ENCODE assay signal across 20 cellular contexts in genomic region chr2:110645616-110646015, GRCh38.
"Had no signal": no experiment of that assay in that cellular context is flagged by ENCODE, and none has a peak within 500 bp of the region (broad histone marks: within the 10 kb centered on the region; RNA-seq: fewer than 3 reads in every experiment).

No MANE protein-coding gene starts in this region.

- H3K27ac ChIP-seq: SJSA1, SK-N-MC had no signal

- H3K4me1 ChIP-seq: SJSA1 had no signal

- H3K4me3 ChIP-seq: MG63, SJSA1, SK-N-MC had no signal

- DNase-seq: KBM-7, MG63, NCI-H1092 treated with DMSO at 0.1 percent for 48 hours, NCI-H1436, NCI-H187, NCI-H2029, NCI-H2081 treated with DMSO at 0.1 percent for 48 hours, NCI-H2171, NCI-H226, NCI-H446, NCI-H510A, NCI-H524 treated with DMSO at 0.1 percent for 48 hours, NCI-H69, NCI-H774, Right ventricle myocardium superior, RPMI8226, SIG-M5 had no signal

- H3K27me3 ChIP-seq: MG63, SJSA1 had no signal

- H3K9me3 ChIP-seq: MG63, SJSA1 had no signal

- FAIRE-seq: RCC 7860 had no signal
